8 cellular contexts compared by ENCODE assay signal in genomic region chr11:62575156-62575555, GRCh38. TPM values are rescaled to one million over a fixed set of nuclear protein-coding genes. Genes with fewer than 3 reads are reported as not detected.
DNase-seq lines count a peak whose midpoint lies in the region; ATAC-seq and TF ChIP-seq lines count a peak whose summit lies in the region.

No MANE protein-coding gene starts in this region.

- peak overlapping the region; percentile 89 for H3K27ac Mint-ChIP-seq in activated CD8-positive, alpha-beta memory T cell treated with anti-CD3 and anti-CD28 coated beads, Interleukin-2, amount 10 ng/mL, durations not matched to agents 7 days and 5 days

- 33 to 42% methylated on average over 9 to 12 of the region's 17 CpGs for WGBS in tibial nerve, 2 donors

- H3K4me3 ChIP-seq in ascending aorta (peak overlapping the region; percentile 66 to 78), tibial nerve (peak overlapping the region; percentile 59 to 92 (median 78))

- peaks cover 10 to 15% of the 10 kb centered on the region in 2 donors for H3K4me1 ChIP-seq in ascending aorta
- peaks cover 0 to 55% (median 24%) of the 10 kb centered on the region in 4 donors for H3K4me1 ChIP-seq in tibial nerve

- TF ChIP-seq POLR2A in tibial nerve (IDR thresholded peaks at IDR 0.05): no peak

- H3K9me3 ChIP-seq in ascending aorta (no peaks in the 10 kb centered on the region), tibial nerve (no peaks in the 10 kb centered on the region)

- TF ChIP-seq CTCF in ascending aorta (IDR thresholded peaks at IDR 0.05) (no peak), tibial nerve (IDR thresholded peaks at IDR 0.05) (no peak)

- DNase-seq in activated CD8-positive, alpha-beta memory T cell treated with anti-CD3 and anti-CD28 coated beads, Interleukin-2, amount 10 ng/mL, durations not matched to agents 7 days and 5 days: no peak
- no peak for DNase-seq in activated CD8-positive, alpha-beta memory T cell treated with anti-CD3 and anti-CD28 coated beads, Interleukin-2, amount 50 U/mL, for 4 hours
- DNase-seq in ascending aorta (ENCODE audit: low spot score in 2 of 2) (no peak), left colon (peak; percentile 64 to 68), tibial nerve (ENCODE audit: low spot score in 2 of 2) (no peak), NCI-H2196 (lab: John Stamatoyannopoulos, UW; ENCODE audit: unreplicated experiment) (no peak), middle frontal gyrus (ENCODE audit: extremely low spot score, low spot score) (no peak), NCI-H187 treated with DMSO at 0.1 percent for 48 hours (lab: John Stamatoyannopoulos, UW) (no peak)

- TF ChIP-seq EP300 in tibial nerve (IDR thresholded peaks at IDR 0.05): no peak

- intact Hi-C loops in ascending aorta (cut with DNase I): no loop called here
- intact Hi-C loops in left colon (cut with DNase I, micrococcal nuclease): no loop called here

- H3K27ac ChIP-seq in ascending aorta: peak overlapping the region; percentile 89
- H3K27ac ChIP-seq in tibial nerve: peak overlapping the region; percentile 87 to 91 (median 88)

- ATAC-seq in activated CD8-positive, alpha-beta memory T cell treated with anti-CD3 and anti-CD28 coated beads, Interleukin-2, amount 10 ng/mL, durations not matched to agents 7 days and 5 days: no peak
- ATAC-seq in left colon: peak; percentile 34

- H3K36me3 Mint-ChIP-seq in activated CD8-positive, alpha-beta memory T cell treated with anti-CD3 and anti-CD28 coated beads, Interleukin-2, amount 10 ng/mL, durations not matched to agents 7 days and 5 days: peaks cover 40% of the 10 kb centered on the region

- peak overlapping the region; percentile 94 for H3K4me3 Mint-ChIP-seq in activated CD8-positive, alpha-beta memory T cell treated with anti-CD3 and anti-CD28 coated beads, Interleukin-2, amount 10 ng/mL, durations not matched to agents 7 days and 5 days

- no peaks in the 10 kb centered on the region for H3K27me3 ChIP-seq in ascending aorta
- H3K27me3 ChIP-seq in tibial nerve: no peaks in the 10 kb centered on the region

- H3K36me3 ChIP-seq in ascending aorta: peaks cover 28 to 56% of the 10 kb centered on the region in 2 donors
- H3K36me3 ChIP-seq in tibial nerve: peaks cover 2 to 75% (median 20%) of the 10 kb centered on the region in 3 donors

- no peaks in the 10 kb centered on the region for H3K9me3 Mint-ChIP-seq in activated CD8-positive, alpha-beta memory T cell treated with anti-CD3 and anti-CD28 coated beads, Interleukin-2, amount 10 ng/mL, durations not matched to agents 7 days and 5 days (ENCODE audit: low read depth)

- CTCF ChIA-PET in activated CD8-positive, alpha-beta memory T cell treated with anti-CD3 and anti-CD28 coated beads, Interleukin-2, amount 10 ng/mL, durations not matched to agents 7 days and 5 days (lab: Charles Lee): interaction anchor here (0.6 to 6.5 kb wide), 11 partner anchors 14 to 180 kb away, joined by 3 to 44 read pairs (median 5); partner anchors contain the start of gene TUT1

- peaks cover 41% of the 10 kb centered on the region for H3K4me1 Mint-ChIP-seq in activated CD8-positive, alpha-beta memory T cell treated with anti-CD3 and anti-CD28 coated beads, Interleukin-2, amount 10 ng/mL, durations not matched to agents 7 days and 5 days

- H3K27me3 Mint-ChIP-seq in activated CD8-positive, alpha-beta memory T cell treated with anti-CD3 and anti-CD28 coated beads, Interleukin-2, amount 10 ng/mL, durations not matched to agents 7 days and 5 days: no peaks in the 10 kb centered on the region

RNA-seq across cellular contexts. Expression of gene EEF1G, which starts 1.5 kb away (rescaled TPM):
- 1,000 to 10,000 TPM in 1 of 2 experiments, 100 to 1,000 TPM in 1; 878 to 1,201 TPM for total RNA-seq in activated CD8-positive, alpha-beta memory T cell treated with anti-CD3 and anti-CD28 coated beads, Interleukin-2, amount 10 ng/mL, durations not matched to agents 7 days and 5 days
- total RNA-seq in ascending aorta: 1,083 TPM
- total RNA-seq in left colon: 1,000 to 10,000 TPM; 1,192 to 1,207 TPM
- 1,000 to 10,000 TPM; 1,003 to 1,250 (median 1,110) TPM for total RNA-seq in tibial nerve

RNA-seq across cellular contexts. Expression of gene TUT1, which starts 16.2 kb away (rescaled TPM):
- total RNA-seq in activated CD8-positive, alpha-beta memory T cell treated with anti-CD3 and anti-CD28 coated beads, Interleukin-2, amount 10 ng/mL, durations not matched to agents 7 days and 5 days: 10 to 100 TPM; 24.7 to 29.6 TPM
- 18.4 TPM for total RNA-seq in ascending aorta
- total RNA-seq in left colon: 10 to 100 TPM; 14.0 to 14.7 TPM
- total RNA-seq in tibial nerve: 10 to 100 TPM in 3 of 4 donors, 1 to 10 TPM in 1; 8.3 to 18.8 (median 14.2) TPM

RNA-seq across cellular contexts. Expression of gene MTA2, which starts 26.5 kb away (rescaled TPM):
- total RNA-seq in activated CD8-positive, alpha-beta memory T cell treated with anti-CD3 and anti-CD28 coated beads, Interleukin-2, amount 10 ng/mL, durations not matched to agents 7 days and 5 days: 100 to 1,000 TPM; 245 to 264 TPM
- 79.2 TPM for total RNA-seq in ascending aorta
- total RNA-seq in left colon: 10 to 100 TPM; 84.5 to 96.6 TPM
- 10 to 100 TPM; 79.5 to 95.3 (median 88.8) TPM for total RNA-seq in tibial nerve

RNA-seq across cellular contexts. Expression of gene AHNAK, which starts 28.6 kb away (rescaled TPM):
- 100 to 1,000 TPM; 180 to 390 TPM for total RNA-seq in activated CD8-positive, alpha-beta memory T cell treated with anti-CD3 and anti-CD28 coated beads, Interleukin-2, amount 10 ng/mL, durations not matched to agents 7 days and 5 days
- total RNA-seq in ascending aorta (718 TPM), left colon (100 to 1,000 TPM; 629 to 631 TPM), tibial nerve (1,000 to 10,000 TPM; 1,417 to 3,061 (median 2,562) TPM)

RNA-seq across cellular contexts. Expression of gene EML3, which starts 37.4 kb away (rescaled TPM):
- total RNA-seq in activated CD8-positive, alpha-beta memory T cell treated with anti-CD3 and anti-CD28 coated beads, Interleukin-2, amount 10 ng/mL, durations not matched to agents 7 days and 5 days: 100 to 1,000 TPM; 132 to 133 TPM
- total RNA-seq in ascending aorta: 207 TPM
- total RNA-seq in left colon: 10 to 100 TPM; 45.4 to 57.9 TPM
- 100 to 1,000 TPM in 2 of 4 donors, 10 to 100 TPM in 2; 64.9 to 138 (median 93.9) TPM for total RNA-seq in tibial nerve

Comparison
In these comparisons a context has a peak if more than half of its experiments do, and no peak if none do; other contexts are left out.
1. DNase-seq: peak in left colon (2 of 2); none in activated CD8-positive, alpha-beta memory T cell treated with anti-CD3 and anti-CD28 coated beads, Interleukin-2, amount 10 ng/mL, durations not matched to agents 7 days and 5 days (single experiment), activated CD8-positive, alpha-beta memory T cell treated with anti-CD3 and anti-CD28 coated beads, Interleukin-2, amount 50 U/mL, for 4 hours (single experiment), ascending aorta (0 of 2), tibial nerve (0 of 2), NCI-H2196 (single experiment), middle frontal gyrus (single experiment) and NCI-H187 treated with DMSO at 0.1 percent for 48 hours (single experiment).